In the genomic region with DNA sequence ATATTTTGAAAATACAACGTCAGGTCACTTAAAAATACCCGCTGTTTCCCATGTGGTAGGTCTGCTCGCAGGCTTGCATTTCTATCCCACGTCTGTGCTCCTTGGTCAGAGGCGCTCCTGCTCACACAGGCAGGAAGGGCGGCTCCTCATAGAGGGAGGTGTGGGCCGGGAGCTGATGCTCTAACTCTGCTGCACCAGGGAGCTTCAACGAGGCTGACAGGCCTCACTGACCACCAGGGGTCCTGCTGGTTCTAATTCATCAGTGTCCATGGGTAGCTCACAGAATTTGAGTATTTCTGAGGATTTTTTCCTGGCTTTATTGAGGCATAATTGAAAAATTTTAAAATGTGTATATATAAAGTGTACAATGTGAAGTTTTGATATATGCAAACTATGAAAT, we compare ENCODE assay signal across 16 cellular contexts.
DNase-seq lines count a peak whose midpoint lies in the region; ATAC-seq, FAIRE-seq and TF ChIP-seq lines count a peak whose summit lies in the region.
"Had no signal": no experiment of that assay in that cellular context is flagged by ENCODE, and none has a peak within 500 bp of the region (broad histone marks: within the 10 kb centered on the region; RNA-seq: fewer than 3 reads in every experiment).

No MANE protein-coding gene starts in this region.

- no peak overlapping the region for H3K18ac ChIP-seq in H1 (ENCODE audit: extremely low read depth, low read length)

- H3K4me1 ChIP-seq in H1 (replicated peaks in 1 of 4; ENCODE audit: control insufficient read depth in 3 of 4, insufficient read depth in 4 of 4, low read length in 3 of 4): peaks cover 0 to 10% (median 4%) of the 10 kb centered on the region in 4 experiments; a peak in 4 of 7 replicates

- POLR2A ChIA-PET in H1 (lab: Charles Lee; ENCODE audit: partially characterized antibody): interaction anchor here (0.6 to 1.5 kb wide), 2 partner anchors 15 to 16 kb away, joined by 3 read pairs; no protein-coding TSS in a partner anchor
- POLR2A ChIA-PET in activated CD8-positive, alpha-beta T cell treated with anti-CD3 and anti-CD28 coated beads for 36 hours (lab: Charles Lee): interaction anchor here (0.6 kb wide), 1 partner anchor 18 kb away, joined by 3 read pairs; no protein-coding TSS in a partner anchor

- CTCF ChIA-PET in H1 (lab: Charles Lee; ENCODE audit: partially characterized antibody): interaction anchor here (0.7 to 4.6 kb wide), 18 partner anchors 9 to 219 kb away, joined by 3 to 31 read pairs (median 4); no protein-coding TSS in a partner anchor
- CTCF ChIA-PET in activated CD8-positive, alpha-beta T cell treated with anti-CD3 and anti-CD28 coated beads for 36 hours (lab: Charles Lee): no interaction called here

- H2BK15ac ChIP-seq in H1 (ENCODE audit: low read length): no peak overlapping the region

- no peak overlapping the region for H3K4me3 Mint-ChIP-seq in progenitor cell of endocrine pancreas (ENCODE audit: low read depth)
- no peak overlapping the region for H3K4me3 Mint-ChIP-seq in activated CD8-positive, alpha-beta T cell treated with anti-CD3 and anti-CD28 coated beads for 36 hours
- H3K4me3 Mint-ChIP-seq: activated naive CD8-positive, alpha-beta T cell treated with anti-CD3 and anti-CD28 coated beads, Interleukin-2, amount 50 U/mL, for 24 hours had no signal

- H3K56ac ChIP-seq in H1 (replicated peaks; ENCODE audit: insufficient read length, low read depth, low read length): no peak overlapping the region

- no peak for TF ChIP-seq EP300 in H1 (IDR thresholded peaks at IDR 0.05; ENCODE audit: borderline replicate concordance in 1 of 2, low read depth in 2 of 2, low read length in 2 of 2)

- TF ChIP-seq CTCF in H1 (IDR thresholded peaks at IDR 0.05; ENCODE audit: control extremely low read depth in 1 of 3, insufficient read depth in 1 of 3, low read depth in 1 of 3, low read length in 3 of 3): peak; percentile 35 to 49 (median 46)
- TF ChIP-seq CTCF in progenitor cell of endocrine pancreas (IDR thresholded peaks at IDR 0.05; ENCODE audit: unreplicated experiment): peak; percentile 44
- TF ChIP-seq CTCF in activated CD8-positive, alpha-beta T cell treated with anti-CD3 and anti-CD28 coated beads for 36 hours (IDR thresholded peaks at IDR 0.05): no peak

- no peak overlapping the region for H2BK120ac ChIP-seq in H1 (replicated peaks; ENCODE audit: low read depth, low read length)

- peaks cover 2% of the 10 kb centered on the region for H3K4me1 Mint-ChIP-seq in progenitor cell of endocrine pancreas (ENCODE audit: low read depth)
- no peaks in the 10 kb centered on the region for H3K4me1 Mint-ChIP-seq in activated CD8-positive, alpha-beta T cell treated with anti-CD3 and anti-CD28 coated beads for 36 hours (ENCODE audit: low read depth)

- 62% methylated on average over 8 of the region's 8 CpGs; no CpG with 5 or more reads in 1 of the 2 experiments for WGBS in H1 (ENCODE audit: extremely low coverage in 1 of 2, insufficient coverage in 1 of 2, insufficient read length in 1 of 2, insufficient replicate concordance in 2 of 2, low coverage in 1 of 2, low lambda C conversion rate in 2 of 2, missing lambda C conversion rate in 1 of 2), 2 experiments

- intact Hi-C loops in activated CD8-positive, alpha-beta T cell treated with anti-CD3 and anti-CD28 coated beads for 36 hours (cut with micrococcal nuclease): no loop called here

- H2BK5ac ChIP-seq in H1 (ENCODE audit: low read depth, low read length): no peak overlapping the region

- no peaks in the 10 kb centered on the region for H3K27me3 Mint-ChIP-seq in progenitor cell of endocrine pancreas
- H3K27me3 Mint-ChIP-seq in activated CD8-positive, alpha-beta T cell treated with anti-CD3 and anti-CD28 coated beads for 36 hours: peaks cover 6% of the 10 kb centered on the region

- peak; percentile 36 to 53; a peak in 3 of 4 replicates for TF ChIP-seq RAD21 in H1 (IDR thresholded peaks at IDR 0.05 in 1 of 2, conservative IDR thresholded peaks at IDR 0.05 in 1 of 2; ENCODE audit: low read depth in 2 of 2, low read length in 2 of 2)

- H3K23ac ChIP-seq in H1 (ENCODE audit: insufficient read length): no peak overlapping the region

- ATAC-seq in GM21447 (IDR thresholded peaks at IDR 0.05; ENCODE audit: unreplicated experiment): no peak
- no peak for ATAC-seq in activated CD8-positive, alpha-beta T cell treated with anti-CD3 and anti-CD28 coated beads for 36 hours

- no peak overlapping the region for H2AK5ac ChIP-seq in H1 (ENCODE audit: low read depth, low read length)

- H3K4me3 ChIP-seq in H7 (ENCODE audit: insufficient read depth, low read depth, low read length): no peak overlapping the region
- H3K4me3 ChIP-seq in H1 (ENCODE audit: extremely low read depth in 1 of 4, insufficient read depth in 2 of 4, low read depth in 3 of 4, low read length in 4 of 4): no peak overlapping the region
- H3K4me3 ChIP-seq: ovary, stomach had no signal

- DNase-seq in H7 (peak; percentile 80), NCI-H69 (lab: John Stamatoyannopoulos, UW) (peak; percentile 18), H1 (ENCODE audit: low read depth in 1 of 2, low spot score in 2 of 2) (peak in 1 of 2 experiments; percentile 63), progenitor cell of endocrine pancreas (ENCODE audit: low spot score, unreplicated experiment) (no peak), NCI-H2081 treated with DMSO at 0.1 percent for 48 hours (lab: John Stamatoyannopoulos, UW) (no peak)
- no peak for DNase-seq in activated CD8-positive, alpha-beta T cell treated with anti-CD3 and anti-CD28 coated beads for 36 hours
- DNase-seq: activated CD4-positive, alpha-beta T cell treated with anti-CD3 and anti-CD28 coated beads, Interleukin-2, amount 50 U/mL, for 1 hour; activated T-cell treated with anti-CD3 and anti-CD28 coated beads, Interleukin-2, amount 50 U/mL, for 48 hours; MM.1S; ovary; stomach; T-helper 2 cell had no signal

- no peaks in the 10 kb centered on the region for H3K79me2 ChIP-seq in H1 (ENCODE audit: control insufficient read depth in 1 of 2, insufficient read depth in 2 of 2, low read length in 2 of 2)

- no peak overlapping the region for H3K9ac ChIP-seq in H1 (replicated peaks in 1 of 4; ENCODE audit: extremely low read depth in 1 of 4, low read depth in 3 of 4, low read length in 3 of 4)

- H4K91ac ChIP-seq in H1 (replicated peaks; ENCODE audit: insufficient read length, low read length): no peak overlapping the region

- H3K36me3 Mint-ChIP-seq in progenitor cell of endocrine pancreas (ENCODE audit: insufficient read depth): no peaks in the 10 kb centered on the region
- no peaks in the 10 kb centered on the region for H3K36me3 Mint-ChIP-seq in activated CD8-positive, alpha-beta T cell treated with anti-CD3 and anti-CD28 coated beads for 36 hours (ENCODE audit: low read depth)

- no peak overlapping the region; the same call in 1 of the 2 replicates for H2BK20ac ChIP-seq in H1 (ENCODE audit: low read length)

- no peak overlapping the region for H4K5ac ChIP-seq in H1 (ENCODE audit: insufficient read length, low read depth, low read length)

- no peaks in the 10 kb centered on the region for H3K79me1 ChIP-seq in H1 (ENCODE audit: low read depth, low read length)

- no peak for FAIRE-seq in H1 (lab: Jason Lieb, UNC)
- FAIRE-seq: GM18507 had no signal

- TF ChIP-seq POLR2A in H1 (IDR thresholded peaks at IDR 0.05; ENCODE audit: control extremely low read depth in 1 of 2, low read depth in 2 of 2, low read length in 2 of 2): no peak

- H3K23me2 ChIP-seq in H1 (ENCODE audit: low read depth, low read length): no peaks in the 10 kb centered on the region

- no peak overlapping the region for H3K4me2 ChIP-seq in H1 (ENCODE audit: insufficient read depth in 1 of 2, low read depth in 2 of 2, low read length in 2 of 2)

- no peak overlapping the region for H3K14ac ChIP-seq in H1 (ENCODE audit: insufficient read length)

- no peak overlapping the region for H2AFZ ChIP-seq in H1 (ENCODE audit: low read length)

- H3K27ac ChIP-seq in H1 (ENCODE audit: low read depth, low read length): no peak overlapping the region
- H3K27ac ChIP-seq: epithelial cell of prostate, ovary, stomach had no signal

- H2BK12ac ChIP-seq in H1 (ENCODE audit: low read depth, low read length): no peak overlapping the region

- no peaks in the 10 kb centered on the region for H3K9me3 ChIP-seq in H1 (ENCODE audit: insufficient read depth in 2 of 2, low read depth in 1 of 2, low read length in 1 of 2)
- H3K9me3 ChIP-seq: ovary, stomach had no signal

- H3K36me3 ChIP-seq in H7 (replicated peaks; ENCODE audit: control insufficient read depth, insufficient read depth, low read length): no peaks in the 10 kb centered on the region
- H3K36me3 ChIP-seq in H1 (ENCODE audit: control insufficient read depth in 2 of 4, insufficient read depth in 4 of 4, low read length in 3 of 4): no peaks in the 10 kb centered on the region
- H3K36me3 ChIP-seq: ovary, stomach had no signal

- 0 out of 2 replicates have a peak overlapping the region, but pooled peaks have one; percentile 57 for H4K8ac ChIP-seq in H1 (ENCODE audit: extremely low read depth, insufficient read depth, low read length)

- no peaks in the 10 kb centered on the region for H4K20me1 ChIP-seq in H1 (replicated peaks in 1 of 2; ENCODE audit: control insufficient read depth in 1 of 2, insufficient read depth in 2 of 2, low read length in 2 of 2)

- H3K27ac Mint-ChIP-seq in progenitor cell of endocrine pancreas: no peak overlapping the region
- no peak overlapping the region for H3K27ac Mint-ChIP-seq in activated CD8-positive, alpha-beta T cell treated with anti-CD3 and anti-CD28 coated beads for 36 hours
- H3K27ac Mint-ChIP-seq: activated naive CD8-positive, alpha-beta T cell treated with anti-CD3 and anti-CD28 coated beads, Interleukin-2, amount 50 U/mL, for 24 hours had no signal

- H3K4ac ChIP-seq in H1 (replicated peaks; ENCODE audit: insufficient read length, low read depth, low read length): no peak overlapping the region

- H3K27me3 ChIP-seq in H7 (ENCODE audit: control insufficient read depth, insufficient read depth, low read length) (no peaks in the 10 kb centered on the region), H1 (replicated peaks in 1 of 4; ENCODE audit: control insufficient read depth in 3 of 4, extremely low read depth in 1 of 4, insufficient read depth in 3 of 4, low read length in 3 of 4) (no peaks in the 10 kb centered on the region)
- H3K27me3 ChIP-seq: ovary had no signal

- H3K9me3 Mint-ChIP-seq in progenitor cell of endocrine pancreas (ENCODE audit: low read depth): no peaks in the 10 kb centered on the region
- H3K9me3 Mint-ChIP-seq in activated CD8-positive, alpha-beta T cell treated with anti-CD3 and anti-CD28 coated beads for 36 hours: no peaks in the 10 kb centered on the region
- H3K9me3 Mint-ChIP-seq: activated naive CD8-positive, alpha-beta T cell treated with anti-CD3 and anti-CD28 coated beads, Interleukin-2, amount 50 U/mL, for 24 hours had no signal

TF ChIP-seq in H1, 55 proteins besides CTCF, POLR2A, EP300 and RAD21 (continues in another document):
- TF ChIP-seq HDAC6 (IDR thresholded peaks at IDR 0.05; ENCODE audit: low read depth, low read length) (no peak), TBP (IDR thresholded peaks at IDR 0.05; ENCODE audit: low read depth, low read length) (no peak), BACH1 (IDR thresholded peaks at IDR 0.05; ENCODE audit: low read length) (no peak)
- TF ChIP-seq, protein P1, sequence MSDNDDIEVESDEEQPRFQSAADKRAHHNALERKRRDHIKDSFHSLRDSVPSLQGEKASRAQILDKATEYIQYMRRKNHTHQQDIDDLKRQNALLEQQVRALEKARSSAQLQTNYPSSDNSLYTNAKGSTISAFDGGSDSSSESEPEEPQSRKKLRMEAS (IDR thresholded peaks at IDR 0.05): no peak

Comparison
In these comparisons a context has a peak if more than half of its experiments do, and no peak if none do; other contexts are left out.
1. DNase-seq: peak in H7 (single experiment) and NCI-H69 (single experiment); none in progenitor cell of endocrine pancreas (single experiment), activated CD8-positive, alpha-beta T cell treated with anti-CD3 and anti-CD28 coated beads for 36 hours (single experiment) and NCI-H2081 treated with DMSO at 0.1 percent for 48 hours (single experiment).